ENCODE assay signal across 22 cellular contexts in the genomic region with DNA sequence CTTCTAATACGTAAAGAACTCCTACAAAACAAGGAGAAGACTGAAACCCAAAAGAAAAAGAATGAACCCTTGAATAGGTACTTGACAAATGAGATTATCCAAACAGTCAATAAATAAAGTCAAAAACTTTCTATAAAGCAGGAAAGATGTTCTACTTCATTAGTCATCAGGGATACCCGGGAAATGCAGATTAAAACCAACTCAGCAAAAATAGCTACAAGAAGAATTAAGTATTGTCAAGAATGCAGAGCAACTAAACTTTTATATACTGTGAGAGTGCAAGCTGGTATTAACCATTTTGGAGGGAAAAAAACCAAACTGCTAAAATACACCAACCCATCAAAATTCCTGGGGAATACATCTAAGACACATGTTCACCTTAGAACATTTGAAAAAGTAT.
"Had no signal": no experiment of that assay in that cellular context is flagged by ENCODE, and none has a peak within 500 bp of the region (broad histone marks: within the 10 kb centered on the region; RNA-seq: fewer than 3 reads in every experiment).

No MANE protein-coding gene starts in this region.

- H3K9me3 Mint-ChIP-seq: activated CD4-positive, alpha-beta memory T cell treated with anti-CD3 and anti-CD28 coated beads for 36 hours; activated naive CD4-positive, alpha-beta T cell treated with anti-CD3 and anti-CD28 coated beads, Interleukin-2, amount 10 ng/mL, durations not matched to agents 7 days and 5 days; brain; dendritic cell treated with granulocyte-macrophage colony-stimulating factor and Interleukin-4, amounts not matched to agents 40 ng/mL and 50 ng/mL, for 4 days; natural killer cell had no signal

- DNase-seq: activated CD4-positive, alpha-beta memory T cell treated with anti-CD3 and anti-CD28 coated beads for 36 hours; activated CD4-positive, alpha-beta T cell treated with anti-CD3 and anti-CD28 coated beads for 48 hours; activated effector memory CD4-positive, alpha-beta T cell treated with Interleukin-2 at 50 U/mL for 16 hours; activated naive CD4-positive, alpha-beta T cell treated with anti-CD3 and anti-CD28 coated beads, Interleukin-2, amount 10 ng/mL, durations not matched to agents 7 days and 5 days; activated T-cell treated with anti-CD3 and anti-CD28 coated beads, Interleukin-2, amount 50 U/mL, for 48 hours; amygdala; effector CD4-positive, alpha-beta T cell; erythroblast; glutamatergic neuron; left ventricle myocardium superior; mammary epithelial cell; midbrain; natural killer cell; stimulated activated CD4-positive, alpha-beta T cell treated with anti-CD3 and anti-CD28 coated beads, Interleukin-12 subunit alpha, Interleukin-12 subunit beta, amount 100 ng/mL, for 4 hours; stimulated activated CD4-positive, alpha-beta T cell treated with anti-CD3 and anti-CD28 coated beads, Interleukin-4, amount 100 ng/mL, for 4 hours; stimulated activated naive CD8-positive, alpha-beta T cell treated with anti-CD3 and anti-CD28 coated beads, Interleukin-15, Interleukin-2, amounts not matched to agents 100 U/mL and 50 U/mL, for 24 hours; upper lobe of right lung had no signal

- H3K4me3 Mint-ChIP-seq: activated CD4-positive, alpha-beta memory T cell treated with anti-CD3 and anti-CD28 coated beads for 36 hours; activated naive CD4-positive, alpha-beta T cell treated with anti-CD3 and anti-CD28 coated beads, Interleukin-2, amount 10 ng/mL, durations not matched to agents 7 days and 5 days; dendritic cell treated with granulocyte-macrophage colony-stimulating factor and Interleukin-4, amounts not matched to agents 40 ng/mL and 50 ng/mL, for 4 days; natural killer cell had no signal

- ATAC-seq: left ventricle myocardium superior; natural killer cell; stimulated activated naive CD8-positive, alpha-beta T cell treated with anti-CD3 and anti-CD28 coated beads, Interleukin-15, Interleukin-2, amounts not matched to agents 100 U/mL and 50 U/mL, for 24 hours; upper lobe of right lung had no signal

- H2AFZ ChIP-seq: hepatocyte had no signal

- H3K27ac Mint-ChIP-seq: activated CD4-positive, alpha-beta memory T cell treated with anti-CD3 and anti-CD28 coated beads for 36 hours; activated naive CD4-positive, alpha-beta T cell treated with anti-CD3 and anti-CD28 coated beads, Interleukin-2, amount 10 ng/mL, durations not matched to agents 7 days and 5 days; dendritic cell treated with granulocyte-macrophage colony-stimulating factor and Interleukin-4, amounts not matched to agents 40 ng/mL and 50 ng/mL, for 4 days; natural killer cell; progenitor cell of endocrine pancreas had no signal

- H3K4me2 ChIP-seq: hepatocyte had no signal

- H3K36me3 Mint-ChIP-seq: natural killer cell had no signal

- H3K4me3 ChIP-seq: hepatocyte, upper lobe of right lung had no signal

- H3K27ac ChIP-seq: hepatocyte, upper lobe of right lung had no signal

- H3K27me3 ChIP-seq: hepatocyte, upper lobe of right lung had no signal

- H3K9me3 ChIP-seq: upper lobe of right lung had no signal

- FAIRE-seq: frontal cortex had no signal

- H3K27me3 Mint-ChIP-seq: activated CD4-positive, alpha-beta memory T cell treated with anti-CD3 and anti-CD28 coated beads for 36 hours; activated naive CD4-positive, alpha-beta T cell treated with anti-CD3 and anti-CD28 coated beads, Interleukin-2, amount 10 ng/mL, durations not matched to agents 7 days and 5 days; brain; dendritic cell treated with granulocyte-macrophage colony-stimulating factor and Interleukin-4, amounts not matched to agents 40 ng/mL and 50 ng/mL, for 4 days; progenitor cell of endocrine pancreas had no signal
